Comparison of ENCODE assay signal across 8 cellular contexts in genomic region chr7:76358478-76359110, GRCh38. TPM values are rescaled to one million over a fixed set of nuclear protein-coding genes. Genes with fewer than 3 reads are reported as not detected.
A peak's percentile ranks its signal among the peaks of the same experiment; 100 is the strongest.
DNase-seq lines count a peak whose midpoint lies in the region; ATAC-seq and TF ChIP-seq lines count a peak whose summit lies in the region.

YWHAG (minus strand) TSS chr7:76358991; CDS start chr7:76358808, 183 bp downstream.

- H3K27ac ChIP-seq in left lung = peak within 1 kb of the TSS; percentile 97 to 99

- H3K27me3 ChIP-seq in left lung = no peaks in the 10 kb centered on the region

- peak; percentile 78 for DNase-seq in AG09319 (ENCODE audit: extremely low read depth, low read depth)
- DNase-seq in NCI-H345 (lab: John Stamatoyannopoulos, UW) = peak; percentile 90
- peak; percentile 82 to 91 for DNase-seq in activated CD4-positive, alpha-beta T cell treated with anti-CD3 and anti-CD28 coated beads for 4 hours
- peak; percentile 61 for DNase-seq in cortex of kidney (lab: John Stamatoyannopoulos, UW)
- DNase-seq in left lung = peak; percentile 92 to 97
- peak; percentile 87 for DNase-seq in stimulated activated CD4-positive, alpha-beta T cell treated with anti-CD3 and anti-CD28 coated beads, Interleukin-4, amount 100 ng/mL, for 1 hour

- H3K36me3 ChIP-seq in left lung = peaks cover 0 to 20% of the 10 kb centered on the region in 2 donors

- TF ChIP-seq CTCF in AG09319 (IDR thresholded peaks at IDR 0.05; ENCODE audit: low read depth, low read length) (no peak), left lung (IDR thresholded peaks at IDR 0.05) (no peak)

- ATAC-seq in GM18873 (IDR thresholded peaks at IDR 0.05; ENCODE audit: low FRiP score, unreplicated experiment) = peak; percentile 53
- peak; percentile 59 for ATAC-seq in HG03108 (IDR thresholded peaks at IDR 0.05; ENCODE audit: unreplicated experiment)
- ATAC-seq in left lung = peak; percentile 90

- H3K9me3 ChIP-seq in left lung = no peaks in the 10 kb centered on the region

- intact Hi-C loops in left lung (cut with DNase I) = no loop called here

- peak within 1 kb of the TSS; percentile 78 to 100 for H3K4me3 ChIP-seq in left lung

- peaks cover 6 to 56% of the 10 kb centered on the region in 2 donors for H3K4me1 ChIP-seq in left lung

RNA-seq across cellular contexts. Expression of gene YWHAG, which starts in this region (rescaled TPM):
- total RNA-seq in left lung = 100 to 1,000 TPM; 116 to 160 TPM

Comparison
In these comparisons a context has a peak if more than half of its experiments do, and no peak if none do; other contexts are left out.
1. Peak in every context shown above with its lines: DNase-seq, ATAC-seq, H3K4me3 ChIP-seq and H3K27ac ChIP-seq.